8 cellular contexts compared by ENCODE assay signal in genomic region chr5:18744990-18745590, GRCh38.
A peak's percentile ranks its signal among the peaks of the same experiment; 100 is the strongest.
DNase-seq lines count a peak whose midpoint lies in the region; ATAC-seq and TF ChIP-seq lines count a peak whose summit lies in the region.

No MANE protein-coding gene starts in this region.

- TF ChIP-seq CTCF in KMS-11 (conservative IDR thresholded peaks at IDR 0.05; ENCODE audit: low read depth, low read length) (no peak), WI38 (IDR thresholded peaks at IDR 0.05; ENCODE audit: low read depth, low read length) (no peak)

- no peaks in the 10 kb centered on the region for H3K9me3 ChIP-seq in mucosa of rectum (ENCODE audit: control insufficient read depth in 2 of 2, low read length in 2 of 2)

- peak; percentile 37 for ATAC-seq in GM21515 (IDR thresholded peaks at IDR 0.05; ENCODE audit: unreplicated experiment)

- H4K20me1 ChIP-seq in KMS-11 (ENCODE audit: insufficient read depth), result no peaks in the 10 kb centered on the region

- no peak overlapping the region for H3K4me3 ChIP-seq in KMS-11 (IDR thresholded peaks at IDR 0.05; ENCODE audit: insufficient read depth, low read depth, low read length)
- peak overlapping the region; percentile 57 for H3K4me3 ChIP-seq in WI38 (ENCODE audit: low read depth, low read length)
- peak overlapping the region; percentile 65 to 82 for H3K4me3 ChIP-seq in mucosa of rectum (ENCODE audit: low read length in 2 of 2)

- H3K27ac ChIP-seq in KMS-11 (peak overlapping the region; percentile 97), mucosa of rectum (ENCODE audit: low read depth in 2 of 2, low read length in 2 of 2) (peak overlapping the region; percentile 67 to 75)

- H3K79me2 ChIP-seq in KMS-11 (ENCODE audit: insufficient read depth, low read depth), result peaks cover 53% of the 10 kb centered on the region

- H3K27me3 ChIP-seq in KMS-11 (ENCODE audit: insufficient read depth, low read depth) (no peaks in the 10 kb centered on the region), mucosa of rectum (ENCODE audit: control insufficient read depth in 2 of 2, insufficient read depth in 2 of 2, low read length in 2 of 2) (no peaks in the 10 kb centered on the region)

- DNase-seq in Daoy (ENCODE audit: low read depth) (peak; percentile 49), superior temporal gyrus (ENCODE audit: extremely low spot score) (no peak), SK-N-DZ (ENCODE audit: low spot score) (no peak), NCI-H1048 (lab: John Stamatoyannopoulos, UW) (no peak)

- peak overlapping the region; percentile 95 for H3K9ac ChIP-seq in KMS-11
- H3K9ac ChIP-seq in mucosa of rectum (ENCODE audit: low read depth in 1 of 2, low read length in 2 of 2), result peak overlapping the region; percentile 54 to 63

- peak overlapping the region; percentile 55; the same call in 1 of the 2 replicates for H2AFZ ChIP-seq in KMS-11 (ENCODE audit: low read depth)

- H3K4me2 ChIP-seq in KMS-11, result peak overlapping the region; percentile 89

- no peaks in the 10 kb centered on the region for H3K36me3 ChIP-seq in KMS-11 (ENCODE audit: insufficient read depth)
- no peaks in the 10 kb centered on the region for H3K36me3 ChIP-seq in mucosa of rectum (ENCODE audit: control insufficient read depth in 2 of 2, insufficient read depth in 2 of 2, low read length in 2 of 2)

- H3K4me1 ChIP-seq in KMS-11 (ENCODE audit: low read depth, poor library complexity, severe bottlenecking) (peaks cover 54% of the 10 kb centered on the region), mucosa of rectum (ENCODE audit: control insufficient read depth in 2 of 2, insufficient read depth in 2 of 2, low read length in 2 of 2) (peaks cover 3 to 8% of the 10 kb centered on the region in 2 donors)
